Comparison of ENCODE assay signal across 20 cellular contexts in the genomic region with DNA sequence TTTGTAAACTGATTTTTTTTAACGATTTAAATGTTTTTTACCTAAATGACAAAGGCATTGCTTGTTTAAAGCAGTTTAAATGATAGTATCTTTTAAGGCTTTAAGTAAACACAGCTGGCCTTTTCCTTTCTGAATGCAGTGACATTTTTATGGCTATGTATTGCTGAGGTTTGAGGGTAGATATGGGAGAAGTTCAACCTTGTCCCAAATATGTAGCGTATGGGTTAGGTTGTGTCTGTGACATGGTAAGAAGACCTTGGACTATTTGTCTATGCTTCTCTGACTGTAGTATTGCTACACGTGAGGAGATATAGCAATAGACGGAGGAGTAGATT. TPM values are rescaled to one million over a fixed set of nuclear protein-coding genes. Genes with fewer than 3 reads are reported as not detected.
A peak's percentile ranks its signal among the peaks of the same experiment; 100 is the strongest.
DNase-seq lines count a peak whose midpoint lies in the region; ATAC-seq, FAIRE-seq and TF ChIP-seq lines count a peak whose summit lies in the region.
"Had no signal": no experiment of that assay in that cellular context is flagged by ENCODE, and none has a peak within 500 bp of the region (broad histone marks: within the 10 kb centered on the region; RNA-seq: fewer than 3 reads in every experiment).

No MANE protein-coding gene starts in this region.

- TF ChIP-seq CTCF in K562 (IDR thresholded peaks at IDR 0.05 in 2 of 3, conservative IDR thresholded peaks at IDR 0.05 in 1 of 3; ENCODE audit: insufficient read depth in 2 of 3, low read depth in 1 of 3, low read length in 3 of 3) (no peak), nephron (IDR thresholded peaks at IDR 0.05; ENCODE audit: unreplicated experiment in 3 of 3) (no peak), vagina (IDR thresholded peaks at IDR 0.05) (no peak)

- intact Hi-C loops in K562 (cut with micrococcal nuclease) (no loop called here), vagina (cut with DNase I) (no loop called here)

- H3K4me3 ChIP-seq in K562 (no peak overlapping the region), vagina (no peak overlapping the region)
- H3K4me3 ChIP-seq: GM12878, SJSA1 had no signal

- H3K27ac Mint-ChIP-seq in nephron: peak overlapping the region; percentile 16 to 85 (median 24)
- H3K27ac Mint-ChIP-seq in activated CD4-positive, alpha-beta memory T cell treated with anti-CD3 and anti-CD28 coated beads, Interleukin-2, amount 10 ng/mL, durations not matched to agents 7 days and 5 days: no peak overlapping the region
- H3K27ac Mint-ChIP-seq: CD8-positive, alpha-beta T cell had no signal

- H3K9me1 ChIP-seq in K562 (ENCODE audit: control insufficient read depth, insufficient read depth, low read length): no peaks in the 10 kb centered on the region

- H4K20me1 ChIP-seq in K562 (replicated peaks; ENCODE audit: control insufficient read depth, insufficient read depth, low read length): no peaks in the 10 kb centered on the region

- no peak; the same call in 2 of the 3 replicates for ATAC-seq in K562
- ATAC-seq in HG02973 (IDR thresholded peaks at IDR 0.05; ENCODE audit: unreplicated experiment): no peak
- ATAC-seq: CD8-positive, alpha-beta T cell; GM12878; HCT116; PC-3 had no signal

- no peak overlapping the region for H3K4me3 Mint-ChIP-seq in nephron
- no peak overlapping the region for H3K4me3 Mint-ChIP-seq in activated CD4-positive, alpha-beta memory T cell treated with anti-CD3 and anti-CD28 coated beads, Interleukin-2, amount 10 ng/mL, durations not matched to agents 7 days and 5 days
- H3K4me3 Mint-ChIP-seq: CD8-positive, alpha-beta T cell had no signal

- DNase-seq in NCI-H2029 treated with DMSO at 0.1 percent for 48 hours (lab: John Stamatoyannopoulos, UW): peak; percentile 4
- no peak for DNase-seq in NCI-H2029 (lab: John Stamatoyannopoulos, UW)
- DNase-seq in K562 (ENCODE audit: extremely low read depth in 1 of 4, low spot score in 3 of 4): no peak
- no peak for DNase-seq in vagina (ENCODE audit: extremely low spot score in 2 of 2)
- DNase-seq in activated CD4-positive, alpha-beta memory T cell treated with anti-CD3 and anti-CD28 coated beads, Interleukin-2, amount 10 ng/mL, durations not matched to agents 7 days and 5 days: no peak
- DNase-seq in NAMALWA (ENCODE audit: low spot score): no peak
- DNase-seq: CD8-positive, alpha-beta T cell; GDM1; KG1; NCI-H146; NCI-H2171; NCI-H446; NCI-H748 treated with DMSO at 0.1 percent for 48 hours; PC-3 had no signal

- BruUV-seq in K562 (replicated peaks; lab: Mats Ljungman, UMichigan): no TSS peak

- TF ChIP-seq POLR2A in K562 (conservative IDR thresholded peaks at IDR 0.05) (no peak), vagina (IDR thresholded peaks at IDR 0.05) (no peak)

- H3K27me3 Mint-ChIP-seq in nephron (ENCODE audit: low read depth): no peaks in the 10 kb centered on the region
- no peaks in the 10 kb centered on the region for H3K27me3 Mint-ChIP-seq in activated CD4-positive, alpha-beta memory T cell treated with anti-CD3 and anti-CD28 coated beads, Interleukin-2, amount 10 ng/mL, durations not matched to agents 7 days and 5 days

- CTCF ChIA-PET in K562 (lab: Yijun Ruan, JAX; ENCODE audit: low intra/inter-chr PET ratio): no interaction called here
- CTCF ChIA-PET in activated CD4-positive, alpha-beta memory T cell treated with anti-CD3 and anti-CD28 coated beads, Interleukin-2, amount 10 ng/mL, durations not matched to agents 7 days and 5 days (lab: Charles Lee): no interaction called here

- no peak overlapping the region for H3K4me2 ChIP-seq in K562 (ENCODE audit: insufficient read depth, low read length)

- H2AFZ ChIP-seq in K562 (ENCODE audit: low read depth, low read length): no peak overlapping the region

- H3K27ac ChIP-seq in K562 (ENCODE audit: extremely low read depth, low read depth, low read length) (no peak overlapping the region), vagina (peak overlapping the region; percentile 13)
- H3K27ac ChIP-seq: RWPE1, SJSA1 had no signal

- in situ Hi-C loops in K562 (cut with MboI): no loop called here

- no peaks in the 10 kb centered on the region for H3K79me2 ChIP-seq in K562 (ENCODE audit: control insufficient read depth, insufficient read depth, low read length)

- WGBS in K562 (ENCODE audit: insufficient coverage, low coverage, missing lambda C conversion rate): 62% methylated on average over 4 of the region's 4 CpGs

- FAIRE-seq in K562 (lab: Jason Lieb, UNC): peak; percentile 32
- FAIRE-seq: GM12878 had no signal

- TF ChIP-seq RAD21 in K562 (CRISPR knock-in tag; conservative IDR thresholded peaks at IDR 0.05 in 1 of 2, IDR thresholded peaks at IDR 0.05 in 1 of 2): no peak

- no peaks in the 10 kb centered on the region for H3K9me3 ChIP-seq in K562 (replicated peaks; ENCODE audit: control insufficient read depth, insufficient read depth, low read depth, low read length)
- H3K9me3 ChIP-seq in vagina: no peaks in the 10 kb centered on the region
- H3K9me3 ChIP-seq: SJSA1 had no signal

- H3K4me1 ChIP-seq in K562 (replicated peaks in 1 of 2; ENCODE audit: control insufficient read depth in 2 of 2, insufficient read depth in 2 of 2, low read length in 2 of 2) (peaks cover 0 to 7% of the 10 kb centered on the region in 2 experiments; a peak in 3 of 5 replicates), vagina (peaks cover 16% of the 10 kb centered on the region)

- TF ChIP-seq EP300 in K562 (IDR thresholded peaks at IDR 0.05; ENCODE audit: low read length): no peak

- H3K36me3 Mint-ChIP-seq in nephron (ENCODE audit: low read depth): peaks cover 79% of the 10 kb centered on the region
- peaks cover 49% of the 10 kb centered on the region for H3K36me3 Mint-ChIP-seq in activated CD4-positive, alpha-beta memory T cell treated with anti-CD3 and anti-CD28 coated beads, Interleukin-2, amount 10 ng/mL, durations not matched to agents 7 days and 5 days (ENCODE audit: low read depth)

- H3K36me3 ChIP-seq in K562 (ENCODE audit: control insufficient read depth, insufficient read depth, low read length) (peaks cover 38% of the 10 kb centered on the region), vagina (peaks cover 0 to 15% of the 10 kb centered on the region in 2 donors)

- POLR2A ChIA-PET in K562 (lab: Yijun Ruan, JAX): interaction anchor here (1.3 kb wide), 1 partner anchor 32 kb away, joined by 3 read pairs; a partner anchor contains a TSS
- POLR2A ChIA-PET in activated CD4-positive, alpha-beta memory T cell treated with anti-CD3 and anti-CD28 coated beads, Interleukin-2, amount 10 ng/mL, durations not matched to agents 7 days and 5 days (lab: Charles Lee): no interaction called here

- H3K9ac ChIP-seq in K562 (ENCODE audit: insufficient read depth in 1 of 2, low read depth in 2 of 2, low read length in 2 of 2): no peak overlapping the region

- H3K4me1 Mint-ChIP-seq in nephron: peaks cover 9% of the 10 kb centered on the region
- H3K4me1 Mint-ChIP-seq in activated CD4-positive, alpha-beta memory T cell treated with anti-CD3 and anti-CD28 coated beads, Interleukin-2, amount 10 ng/mL, durations not matched to agents 7 days and 5 days: no peaks in the 10 kb centered on the region

- H3K27me3 ChIP-seq in K562 (ENCODE audit: control insufficient read depth in 2 of 2, insufficient read depth in 2 of 2, low read length in 2 of 2) (no peaks in the 10 kb centered on the region), vagina (no peaks in the 10 kb centered on the region)
- H3K27me3 ChIP-seq: SJSA1 had no signal

- H3K9me3 Mint-ChIP-seq in nephron: no peaks in the 10 kb centered on the region
- no peaks in the 10 kb centered on the region for H3K9me3 Mint-ChIP-seq in activated CD4-positive, alpha-beta memory T cell treated with anti-CD3 and anti-CD28 coated beads, Interleukin-2, amount 10 ng/mL, durations not matched to agents 7 days and 5 days
- H3K9me3 Mint-ChIP-seq: CD8-positive, alpha-beta T cell had no signal

TF ChIP-seq in K562, 482 proteins besides CTCF, POLR2A, EP300 and RAD21 (continues in another document):
- TF ChIP-seq PRPF4 (IDR thresholded peaks at IDR 0.05; ENCODE audit: insufficient read depth, low read depth, low read length, poor library complexity, severe bottlenecking): no peak
- peak; percentile 80 to 86 for TF ChIP-seq KDM1A (IDR thresholded peaks at IDR 0.05)
- no peak for TF ChIP-seq ZKSCAN3 (CRISPR knock-in tag; IDR thresholded peaks at IDR 0.05)
- TF ChIP-seq NR3C1 (CRISPR knock-in tag; IDR thresholded peaks at IDR 0.05): no peak
- no peak for TF ChIP-seq ZBTB8A (IDR thresholded peaks at IDR 0.05; ENCODE audit: partially characterized antibody)

RNA-seq across cellular contexts. Expression of a gene that starts 32.5 kb away (rescaled TPM):
- 77.9 and 112 TPM in 2 replicates for total RNA-seq in K562 (2011; cell fraction: chromatin; rRNA removed; ENCODE audit: low replicate concordance)
- 19.3 and 19.8 TPM in 2 replicates for total RNA-seq in K562 (2011; cell fraction: nucleolus; rRNA removed)
- total RNA-seq in K562 (2011; cell fraction: nucleoplasm; rRNA removed): 31.2 and 36.2 TPM in 2 replicates
- total RNA-seq in K562 (2014; rRNA removed) (9.6 and 13.2 TPM in 2 replicates), K562 (2014; rRNA removed; fragmentation: Illumina TruSeq; extraction: Trizol) (12.2 and 14.5 TPM in 2 replicates), K562 (2015; rRNA removed; fragmentation: Illumina TruSeq; extraction: Trizol) (7.1 and 10.0 TPM in 2 replicates), K562 (2021) (11.7 and 14.9 TPM in 2 replicates), vagina (9.8 TPM)
- polyA plus RNA-seq in K562 (2011; rRNA removed) (21.8 and 25.9 TPM in 2 replicates), K562 (2014; fragmentation: Illumina TruSeq; extraction: Trizol) (10.4 and 16.0 TPM in 2 replicates), K562 (2014; fragmentation: Nextera tagmentation; extraction: Ambion mirVana) (10 to 100 TPM in 1 of 2 experiments, 1 to 10 TPM in 1; 8.8 to 13.2 TPM), K562 (2014; rRNA removed) (12.7 and 15.4 TPM in 2 replicates)
- polyA plus RNA-seq in K562 (2011; cell fraction: cytosol; rRNA removed): 26.2 and 27.5 TPM in 2 replicates
- 27.5 and 40.6 TPM in 2 replicates for polyA plus RNA-seq in K562 (2011; cell fraction: nucleus; rRNA removed)
- polyA plus RNA-seq in K562 (2012): 14.5 and 18.7 TPM in 2 replicates
- polyA minus RNA-seq in K562 (2011; rRNA and poly(A)+ RNA removed): 35.3 and 58.4 TPM in 2 replicates
- polyA minus RNA-seq in K562 (2011; cell fraction: cytosol; rRNA and poly(A)+ RNA removed): 6.0 and 16.1 TPM in 2 replicates
- 13.2 and 35.0 TPM in 2 replicates for polyA minus RNA-seq in K562 (2011; cell fraction: nucleus; rRNA and poly(A)+ RNA removed)
- total RNA-seq in activated CD4-positive, alpha-beta memory T cell treated with anti-CD3 and anti-CD28 coated beads, Interleukin-2, amount 10 ng/mL, durations not matched to agents 7 days and 5 days: 10 to 100 TPM; 27.2 to 33.7 TPM
